9 cellular contexts compared by ENCODE assay signal in genomic region chr5:57499262-57500050, GRCh38. TPM values are rescaled to one million over a fixed set of nuclear protein-coding genes. Genes with fewer than 3 reads are reported as not detected.
DNase-seq lines count a peak whose midpoint lies in the region; ATAC-seq and TF ChIP-seq lines count a peak whose summit lies in the region.
"Had no signal": no experiment of that assay in that cellular context is flagged by ENCODE, and none has a peak within 500 bp of the region (broad histone marks: within the 10 kb centered on the region; RNA-seq: fewer than 3 reads in every experiment).

No MANE protein-coding gene starts in this region.

- H3K27ac ChIP-seq in OCI-LY1 (ENCODE audit: low read depth, low read length, poor library complexity, severe bottlenecking) (no peak overlapping the region), tibial artery (no peak overlapping the region)

- no peaks in the 10 kb centered on the region for H3F3A ChIP-seq in OCI-LY1 (ENCODE audit: insufficient read depth, low read length)

- TF ChIP-seq CTCF in OCI-LY1 (IDR thresholded peaks at IDR 0.05; ENCODE audit: low read length), result peak; percentile 57
- peak; percentile 35 to 53 for TF ChIP-seq CTCF in tibial artery (IDR thresholded peaks at IDR 0.05)

- ATAC-seq in GM19324 (IDR thresholded peaks at IDR 0.05; ENCODE audit: low FRiP score, unreplicated experiment) (peak; percentile 80), HG03135 (IDR thresholded peaks at IDR 0.05; ENCODE audit: unreplicated experiment) (peak; percentile 87), left colon (peak; percentile 50)

- H3K4me3 ChIP-seq in OCI-LY1 (ENCODE audit: low read depth, low read length, poor library complexity, severe bottlenecking), result no peak overlapping the region
- no peak overlapping the region for H3K4me3 ChIP-seq in tibial artery

- H3K36me3 ChIP-seq in OCI-LY1 (ENCODE audit: insufficient read depth, low read length), result no peaks in the 10 kb centered on the region
- H3K36me3 ChIP-seq in tibial artery, result no peaks in the 10 kb centered on the region

- H4K20me1 ChIP-seq in OCI-LY1 (ENCODE audit: insufficient read depth, low read length), result no peaks in the 10 kb centered on the region

- no peaks in the 10 kb centered on the region for H3K79me2 ChIP-seq in OCI-LY1 (ENCODE audit: insufficient read depth, low read length)

- H3K9me3 ChIP-seq in OCI-LY1 (ENCODE audit: low read length), result no peaks in the 10 kb centered on the region
- H3K9me3 ChIP-seq in tibial artery, result no peaks in the 10 kb centered on the region

- no peaks in the 10 kb centered on the region for H3K9me2 ChIP-seq in OCI-LY1 (ENCODE audit: low read depth, low read length)

- H3K4me1 ChIP-seq in OCI-LY1 (ENCODE audit: insufficient read depth, low read length, severe bottlenecking) (no peaks in the 10 kb centered on the region), tibial artery (peaks cover 0 to 25% (median 9%) of the 10 kb centered on the region in 4 donors)

- intact Hi-C loops in left colon (cut with DNase I, micrococcal nuclease), result loop anchor here in 1 of 2 donors (5.0 kb wide), 1 partner anchor 968 kb away; no protein-coding TSS in a partner anchor
- intact Hi-C loops in tibial artery (cut with DNase I; ENCODE audit: low total_unique reads), result no loop called here

- DNase-seq in NCI-H2171 treated with DMSO at 0.1 percent for 48 hours (lab: John Stamatoyannopoulos, UW) (peak; percentile 52), NCI-H2171 (lab: John Stamatoyannopoulos, UW) (no peak), cerebellar cortex (ENCODE audit: low spot score) (peak; percentile 25), left colon (peak in 1 of 2 donors; percentile 7), tibial artery (no peak)

- H3K27me3 ChIP-seq in OCI-LY1 (ENCODE audit: insufficient read depth, low read length) (no peaks in the 10 kb centered on the region), tibial artery (no peaks in the 10 kb centered on the region)

- no peak overlapping the region for H3K9ac ChIP-seq in OCI-LY1 (ENCODE audit: low read length)

- no peak overlapping the region for H3K4me2 ChIP-seq in OCI-LY1 (ENCODE audit: low read length)

- H2AFZ ChIP-seq in OCI-LY1 (ENCODE audit: low read length), result no peak overlapping the region

RNA-seq across cellular contexts. Expression of gene ACTBL2, which starts 16.8 kb away (rescaled TPM):
- not detected for total RNA-seq in left colon
- total RNA-seq: mononuclear cell had no signal

Comparison
In these comparisons a context has a peak if more than half of its experiments do, and no peak if none do; other contexts are left out.
1. DNase-seq: peak in NCI-H2171 treated with DMSO at 0.1 percent for 48 hours (single experiment) and cerebellar cortex (single experiment); none in NCI-H2171 (single experiment) and tibial artery (0 of 2).
2. Peak in every context shown above with its lines, with median percentiles within 50 percentile points of each other: ATAC-seq.